Comparison of ENCODE assay signal across 8 cellular contexts in the genomic region with DNA sequence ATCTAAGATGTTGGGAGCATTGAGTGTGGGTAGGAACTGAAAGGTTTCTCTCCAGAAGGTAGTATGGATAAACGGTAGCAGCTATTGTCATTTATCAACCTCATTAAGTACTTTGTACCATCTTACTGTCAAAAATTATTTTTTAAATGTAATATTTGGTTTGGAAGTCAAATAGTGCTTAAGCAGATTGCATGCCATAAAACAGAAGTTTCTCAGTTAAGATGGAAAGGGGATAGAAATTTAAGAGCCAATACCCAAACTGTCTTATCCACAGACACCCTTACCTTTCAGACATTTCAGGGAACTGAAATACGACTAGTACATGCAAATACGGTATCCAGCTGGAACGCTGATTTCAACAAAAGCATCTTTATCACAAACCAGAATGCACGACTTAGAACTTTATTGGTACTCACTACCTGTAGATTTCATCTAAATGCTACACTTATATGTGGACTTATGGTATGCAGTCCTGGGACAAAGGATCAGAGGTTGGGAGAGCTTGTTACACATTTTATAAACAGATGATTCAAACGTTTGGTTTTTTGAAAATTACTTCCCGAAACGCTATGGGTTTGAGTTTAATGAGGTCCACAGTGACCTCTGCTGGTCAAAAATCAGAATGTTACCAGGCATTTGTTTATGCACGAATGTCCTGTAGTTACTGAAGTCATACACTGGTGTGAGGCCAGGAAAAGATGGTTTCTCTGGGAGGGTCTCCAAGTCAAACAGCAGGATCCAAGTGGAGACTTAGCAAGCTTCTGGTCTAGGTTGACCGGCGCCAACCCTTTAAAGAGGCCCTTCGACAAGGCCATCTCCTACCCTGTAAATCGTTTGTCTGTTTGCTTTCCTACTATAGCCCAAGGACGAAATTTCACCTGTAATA. TPM values are rescaled to one million over a fixed set of nuclear protein-coding genes. Genes with fewer than 3 reads are reported as not detected.
A peak's percentile ranks its signal among the peaks of the same experiment; 100 is the strongest.
DNase-seq lines count a peak whose midpoint lies in the region; ATAC-seq, FAIRE-seq and TF ChIP-seq lines count a peak whose summit lies in the region.

No MANE protein-coding gene starts in this region.

- ATAC-seq in HG03039 (IDR thresholded peaks at IDR 0.05; ENCODE audit: unreplicated experiment) (peak; percentile 76), WTC11 (peak; percentile 85)

- no peak overlapping the region for H3K27ac ChIP-seq in thyroid gland

- peak; percentile 61 for DNase-seq in ACHN
- peak; percentile 67 for DNase-seq in NCI-H2171 treated with DMSO at 0.1 percent for 48 hours (lab: John Stamatoyannopoulos, UW)
- DNase-seq in WTC11 (ENCODE audit: low spot score), result peak; percentile 33
- peak; percentile 69 for DNase-seq in midbrain (lab: John Stamatoyannopoulos, UW)
- peak; percentile 29 to 31 for DNase-seq in thyroid gland

- H3K27ac Mint-ChIP-seq in WTC11, result no peak overlapping the region; the same call in 1 of the 2 replicates

- no peaks in the 10 kb centered on the region for H3K9me3 Mint-ChIP-seq in WTC11

- no peaks in the 10 kb centered on the region for H3K9me3 ChIP-seq in thyroid gland

- H3K4me1 ChIP-seq in thyroid gland, result peaks cover 0 to 5% of the 10 kb centered on the region in 2 donors

- H3K36me3 Mint-ChIP-seq in WTC11, result no peaks in the 10 kb centered on the region

- peak; percentile 37 for FAIRE-seq in endometrium (lab: Jason Lieb, UNC)

- no peak overlapping the region for H3K4me3 ChIP-seq in thyroid gland (replicated peaks in 1 of 3)

- 19 to 28% methylated on average over 14 of the region's 14 CpGs for WGBS in thyroid gland, 2 donors

- no peaks in the 10 kb centered on the region for H3K27me3 Mint-ChIP-seq in WTC11 (ENCODE audit: low read depth)

- in situ Hi-C loops in ACHN (cut with HindIII; ENCODE audit: low pct_ligation_motif_present, low pct_unique_long_range_greater_than_20kb, low sequenced_read_pairs), result no loop called here

- intact Hi-C loops in thyroid gland (cut with DNase I), result no loop called here

- CTCF ChIA-PET in WTC11 (lab: Charles Lee), result interaction anchor here (0.6 to 3.5 kb wide), 12 partner anchors 9 to 1090 kb away, joined by 3 to 18 read pairs (median 7); no protein-coding TSS in a partner anchor

- POLR2A ChIA-PET in WTC11 (lab: Charles Lee), result no interaction called here

- H3K36me3 ChIP-seq in thyroid gland, result no peaks in the 10 kb centered on the region

- no peaks in the 10 kb centered on the region for H3K27me3 ChIP-seq in thyroid gland

- peak; percentile 54; the same call in 1 of the 2 replicates for TF ChIP-seq CTCF in GM12874 (IDR thresholded peaks at IDR 0.05; ENCODE audit: insufficient read depth, low read depth, low read length)
- peak; percentile 56 for TF ChIP-seq CTCF in WTC11 (IDR thresholded peaks at IDR 0.05)
- peak; percentile 33 to 76 (median 60) for TF ChIP-seq CTCF in thyroid gland (IDR thresholded peaks at IDR 0.05)

- no peak for TF ChIP-seq POLR2A in thyroid gland (IDR thresholded peaks at IDR 0.05)

- no peak overlapping the region for H3K4me3 Mint-ChIP-seq in WTC11

- peaks cover 56% of the 10 kb centered on the region for H3K4me1 Mint-ChIP-seq in WTC11

TF ChIP-seq in WTC11, 78 proteins besides CTCF, POLR2A, EP300 and RAD21:
- TF ChIP-seq, protein P1, sequence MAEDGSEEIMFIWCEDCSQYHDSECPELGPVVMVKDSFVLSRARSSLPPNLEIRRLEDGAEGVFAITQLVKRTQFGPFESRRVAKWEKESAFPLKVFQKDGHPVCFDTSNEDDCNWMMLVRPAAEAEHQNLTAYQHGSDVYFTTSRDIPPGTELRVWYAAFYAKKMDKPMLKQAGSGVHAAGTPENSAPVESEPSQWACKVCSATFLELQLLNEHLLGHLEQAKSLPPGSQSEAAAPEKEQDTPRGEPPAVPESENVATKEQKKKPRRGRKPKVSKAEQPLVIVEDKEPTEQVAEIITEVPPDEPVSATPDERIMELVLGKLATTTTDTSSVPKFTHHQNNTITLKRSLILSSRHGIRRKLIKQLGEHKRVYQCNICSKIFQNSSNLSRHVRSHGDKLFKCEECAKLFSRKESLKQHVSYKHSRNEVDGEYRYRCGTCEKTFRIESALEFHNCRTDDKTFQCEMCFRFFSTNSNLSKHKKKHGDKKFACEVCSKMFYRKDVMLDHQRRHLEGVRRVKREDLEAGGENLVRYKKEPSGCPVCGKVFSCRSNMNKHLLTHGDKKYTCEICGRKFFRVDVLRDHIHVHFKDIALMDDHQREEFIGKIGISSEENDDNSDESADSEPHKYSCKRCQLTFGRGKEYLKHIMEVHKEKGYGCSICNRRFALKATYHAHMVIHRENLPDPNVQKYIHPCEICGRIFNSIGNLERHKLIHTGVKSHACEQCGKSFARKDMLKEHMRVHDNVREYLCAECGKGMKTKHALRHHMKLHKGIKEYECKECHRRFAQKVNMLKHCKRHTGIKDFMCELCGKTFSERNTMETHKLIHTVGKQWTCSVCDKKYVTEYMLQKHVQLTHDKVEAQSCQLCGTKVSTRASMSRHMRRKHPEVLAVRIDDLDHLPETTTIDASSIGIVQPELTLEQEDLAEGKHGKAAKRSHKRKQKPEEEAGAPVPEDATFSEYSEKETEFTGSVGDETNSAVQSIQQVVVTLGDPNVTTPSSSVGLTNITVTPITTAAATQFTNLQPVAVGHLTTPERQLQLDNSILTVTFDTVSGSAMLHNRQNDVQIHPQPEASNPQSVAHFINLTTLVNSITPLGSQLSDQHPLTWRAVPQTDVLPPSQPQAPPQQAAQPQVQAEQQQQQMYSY (CRISPR knock-in tag; IDR thresholded peaks at IDR 0.05), result no peak
- TF ChIP-seq IRF2 (CRISPR knock-in tag; IDR thresholded peaks at IDR 0.05; ENCODE audit: borderline replicate concordance, low read depth) (no peak), CREB1 (CRISPR knock-in tag; IDR thresholded peaks at IDR 0.05) (no peak), ZNF232 (CRISPR knock-in tag; IDR thresholded peaks at IDR 0.05) (no peak), TCF7 (CRISPR knock-in tag; IDR thresholded peaks at IDR 0.05; ENCODE audit: low read depth) (no peak)
- TF ChIP-seq, protein P2, sequence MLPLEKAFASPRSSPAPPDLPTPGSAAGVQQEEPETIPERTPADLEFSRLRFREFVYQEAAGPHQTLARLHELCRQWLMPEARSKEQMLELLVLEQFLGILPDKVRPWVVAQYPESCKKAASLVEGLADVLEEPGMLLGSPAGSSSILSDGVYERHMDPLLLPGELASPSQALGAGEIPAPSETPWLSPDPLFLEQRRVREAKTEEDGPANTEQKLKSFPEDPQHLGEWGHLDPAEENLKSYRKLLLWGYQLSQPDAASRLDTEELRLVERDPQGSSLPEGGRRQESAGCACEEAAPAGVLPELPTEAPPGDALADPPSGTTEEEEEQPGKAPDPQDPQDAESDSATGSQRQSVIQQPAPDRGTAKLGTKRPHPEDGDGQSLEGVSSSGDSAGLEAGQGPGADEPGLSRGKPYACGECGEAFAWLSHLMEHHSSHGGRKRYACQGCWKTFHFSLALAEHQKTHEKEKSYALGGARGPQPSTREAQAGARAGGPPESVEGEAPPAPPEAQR (CRISPR knock-in tag; IDR thresholded peaks at IDR 0.05), result no peak
- TF ChIP-seq, protein P3, sequence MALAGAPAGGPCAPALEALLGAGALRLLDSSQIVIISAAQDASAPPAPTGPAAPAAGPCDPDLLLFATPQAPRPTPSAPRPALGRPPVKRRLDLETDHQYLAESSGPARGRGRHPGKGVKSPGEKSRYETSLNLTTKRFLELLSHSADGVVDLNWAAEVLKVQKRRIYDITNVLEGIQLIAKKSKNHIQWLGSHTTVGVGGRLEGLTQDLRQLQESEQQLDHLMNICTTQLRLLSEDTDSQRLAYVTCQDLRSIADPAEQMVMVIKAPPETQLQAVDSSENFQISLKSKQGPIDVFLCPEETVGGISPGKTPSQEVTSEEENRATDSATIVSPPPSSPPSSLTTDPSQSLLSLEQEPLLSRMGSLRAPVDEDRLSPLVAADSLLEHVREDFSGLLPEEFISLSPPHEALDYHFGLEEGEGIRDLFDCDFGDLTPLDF (CRISPR knock-in tag; IDR thresholded peaks at IDR 0.05), result no peak

RNA-seq across cellular contexts. Expression of a gene that starts 45.7 kb away (rescaled TPM):
- total RNA-seq in WTC11 (2021), result 195 to 204 TPM (median 195 TPM) in 3 replicates
- total RNA-seq in thyroid gland, result 100 to 1,000 TPM in 3 of 4 donors, 10 to 100 TPM in 1; 77.6 to 194 (median 138) TPM
